In genomic region chrX:150879855-150880807, GRCh38 we compare ENCODE assay signal across 12 cellular contexts. TPM values are rescaled to one million over a fixed set of nuclear protein-coding genes. Genes with fewer than 3 reads are reported as not detected.
DNase-seq lines count a peak whose midpoint lies in the region; ATAC-seq and TF ChIP-seq lines count a peak whose summit lies in the region.
"Had no signal": no experiment of that assay in that cellular context is flagged by ENCODE, and none has a peak within 500 bp of the region (broad histone marks: within the 10 kb centered on the region; RNA-seq: fewer than 3 reads in every experiment).

No MANE protein-coding gene starts in this region.

- no peak overlapping the region for H3K4me3 ChIP-seq in upper lobe of left lung
- H3K4me3 ChIP-seq: spleen, tibial artery had no signal

- H3K27ac ChIP-seq in upper lobe of left lung, result no peak overlapping the region
- H3K27ac ChIP-seq: epithelial cell of prostate, tibial artery had no signal

- H3K4me1 Mint-ChIP-seq in naive thymus-derived CD8-positive, alpha-beta T cell, result peaks cover 10 to 34% (median 30%) of the 10 kb centered on the region in 4 donors

- H3K27ac Mint-ChIP-seq in naive thymus-derived CD8-positive, alpha-beta T cell, result peak overlapping the region in 7 of 10 donors; percentile 64 to 84 (median 70)

- H3K9me3 Mint-ChIP-seq in naive thymus-derived CD8-positive, alpha-beta T cell, result no peaks in the 10 kb centered on the region

- POLR2A ChIA-PET in naive thymus-derived CD8-positive, alpha-beta T cell (lab: Charles Lee), result no interaction called here

- peak; percentile 83 to 88 for ATAC-seq in activated CD4-positive, CD25-positive, alpha-beta regulatory T cell treated with anti-CD3 and anti-CD28 coated beads, Interleukin-2, amount 50 U/mL, for 24 hours
- ATAC-seq in GM21825 (IDR thresholded peaks at IDR 0.05; ENCODE audit: unreplicated experiment), result peak; percentile 80
- peak; percentile 90 for ATAC-seq in HG03469 (IDR thresholded peaks at IDR 0.05; ENCODE audit: unreplicated experiment)
- no peak for ATAC-seq in naive thymus-derived CD8-positive, alpha-beta T cell
- no peak for ATAC-seq in upper lobe of left lung (ENCODE audit: low FRiP score in 2 of 2)

- H3K9me3 ChIP-seq in upper lobe of left lung, result no peaks in the 10 kb centered on the region
- H3K9me3 ChIP-seq: spleen, tibial artery had no signal

- peaks cover 0 to 11% (median 8%) of the 10 kb centered on the region in 3 donors for H3K36me3 Mint-ChIP-seq in naive thymus-derived CD8-positive, alpha-beta T cell

- TF ChIP-seq CTCF in upper lobe of left lung (IDR thresholded peaks at IDR 0.05), result no peak

- no peak for TF ChIP-seq POLR2A in upper lobe of left lung (IDR thresholded peaks at IDR 0.05)

- peak overlapping the region in 3 of 10 donors; percentile 23 to 60 (median 31) for H3K4me3 Mint-ChIP-seq in naive thymus-derived CD8-positive, alpha-beta T cell

- no peaks in the 10 kb centered on the region for H3K36me3 ChIP-seq in upper lobe of left lung
- H3K36me3 ChIP-seq: spleen, tibial artery had no signal

- no peaks in the 10 kb centered on the region for H3K27me3 ChIP-seq in upper lobe of left lung
- H3K27me3 ChIP-seq: spleen, tibial artery had no signal

- no peak for DNase-seq in activated CD4-positive, CD25-positive, alpha-beta regulatory T cell (lab: John Stamatoyannopoulos, UW)
- DNase-seq in naive thymus-derived CD8-positive, alpha-beta T cell, result no peak
- DNase-seq in kidney glomerular epithelial cell (lab: John Stamatoyannopoulos, UW), result no peak
- no peak for DNase-seq in upper lobe of left lung
- DNase-seq in NCI-H69 (lab: John Stamatoyannopoulos, UW), result no peak
- DNase-seq: RPMI8226, spleen, tibial artery had no signal

- no peaks in the 10 kb centered on the region for H3K27me3 Mint-ChIP-seq in naive thymus-derived CD8-positive, alpha-beta T cell

- 75 to 91% methylated on average over 5 of the region's 5 CpGs for WGBS in upper lobe of left lung, 2 donors

- no peak for TF ChIP-seq EP300 in upper lobe of left lung (IDR thresholded peaks at IDR 0.05)

- H3K4me1 ChIP-seq in upper lobe of left lung, result no peaks in the 10 kb centered on the region
- H3K4me1 ChIP-seq: tibial artery had no signal

RNA-seq across cellular contexts. Expression of gene CD99L2, which starts 18.3 kb away (rescaled TPM):
- 10 to 100 TPM; 14.3 to 15.5 TPM for total RNA-seq in naive thymus-derived CD8-positive, alpha-beta T cell
- 10 to 100 TPM; 13.5 to 17.0 (median 14.6) TPM for polyA plus RNA-seq in naive thymus-derived CD8-positive, alpha-beta T cell
- 10 to 100 TPM; 16.8 to 41.6 (median 34.9) TPM for total RNA-seq in upper lobe of left lung

Comparison
In these comparisons a context has a peak if more than half of its experiments do, and no peak if none do; other contexts are left out.
1. ATAC-seq: peak in activated CD4-positive, CD25-positive, alpha-beta regulatory T cell treated with anti-CD3 and anti-CD28 coated beads, Interleukin-2, amount 50 U/mL, for 24 hours (2 of 2), GM21825 (single experiment) and HG03469 (single experiment); none in naive thymus-derived CD8-positive, alpha-beta T cell (0 of 2) and upper lobe of left lung (0 of 2).